ENCODE assay signal across 8 cellular contexts in genomic region chr2:201258666-201258999, GRCh38. TPM values are rescaled to one million over a fixed set of nuclear protein-coding genes. Genes with fewer than 3 reads are reported as not detected.
A peak's percentile ranks its signal among the peaks of the same experiment; 100 is the strongest.
DNase-seq lines count a peak whose midpoint lies in the region; ATAC-seq, FAIRE-seq and TF ChIP-seq lines count a peak whose summit lies in the region.

No MANE protein-coding gene starts in this region.

- peak overlapping the region in 1 of 2 experiments; percentile 81 for H3K4ac ChIP-seq in mesenchymal stem cell (ENCODE audit: low read depth in 1 of 2, low read length in 2 of 2)

- ATAC-seq in HG03354 (IDR thresholded peaks at IDR 0.05; ENCODE audit: poor library complexity, severe bottlenecking, unreplicated experiment) (peak; percentile 23), K562 (no peak), GM21723 (IDR thresholded peaks at IDR 0.05; ENCODE audit: unreplicated experiment) (no peak)

- peaks cover 56% of the 10 kb centered on the region for H3K79me2 ChIP-seq in K562 (ENCODE audit: control insufficient read depth, insufficient read depth, low read length)

- no peaks in the 10 kb centered on the region for H3K9me3 ChIP-seq in K562 (replicated peaks; ENCODE audit: control insufficient read depth, insufficient read depth, low read depth, low read length)
- no peaks in the 10 kb centered on the region for H3K9me3 ChIP-seq in mesenchymal stem cell (ENCODE audit: control insufficient read depth, low read length)

- H3K14ac ChIP-seq in mesenchymal stem cell (ENCODE audit: low read length in 2 of 2): no peak overlapping the region

- H2BK5ac ChIP-seq in mesenchymal stem cell (ENCODE audit: low read depth, low read length, poor library complexity, severe bottlenecking): peak overlapping the region; percentile 92

- H3K9ac ChIP-seq in K562 (ENCODE audit: insufficient read depth in 1 of 2, low read depth in 2 of 2, low read length in 2 of 2) (peak overlapping the region; percentile 86 to 90; a peak in 3 of 4 replicates), mesenchymal stem cell (ENCODE audit: low read length) (peak overlapping the region; percentile 93)

- H3K4me1 ChIP-seq in K562 (replicated peaks in 1 of 2; ENCODE audit: control insufficient read depth in 2 of 2, insufficient read depth in 2 of 2, low read length in 2 of 2) (peaks cover 27 to 46% of the 10 kb centered on the region in 2 experiments), mesenchymal stem cell (ENCODE audit: control insufficient read depth, insufficient read depth, low read depth, low read length) (peaks cover 19% of the 10 kb centered on the region)

- no peak overlapping the region for H2BK12ac ChIP-seq in mesenchymal stem cell (ENCODE audit: low read length in 2 of 2)

- H2AFZ ChIP-seq in K562 (ENCODE audit: low read depth, low read length): peak overlapping the region; percentile 94
- H2AFZ ChIP-seq in mesenchymal stem cell (ENCODE audit: low read depth, low read length): no peak overlapping the region

- no peaks in the 10 kb centered on the region for H3K36me3 ChIP-seq in K562 (ENCODE audit: control insufficient read depth, insufficient read depth, low read length)
- H3K36me3 ChIP-seq in mesenchymal stem cell (ENCODE audit: control insufficient read depth in 1 of 2, insufficient read depth in 2 of 2, low read depth in 1 of 2, low read length in 2 of 2): no peaks in the 10 kb centered on the region

- no peaks in the 10 kb centered on the region for H3K27me3 ChIP-seq in K562 (ENCODE audit: control insufficient read depth in 2 of 2, insufficient read depth in 2 of 2, low read length in 2 of 2)
- no peaks in the 10 kb centered on the region for H3K27me3 ChIP-seq in mesenchymal stem cell (ENCODE audit: control insufficient read depth in 1 of 2, insufficient read depth in 1 of 2, low read length in 2 of 2)

- intact Hi-C loops in K562 (cut with micrococcal nuclease): loop anchor here (1.0 kb wide), 1 partner anchor 22 kb away; no protein-coding TSS in a partner anchor

- no peaks in the 10 kb centered on the region for H3K9me1 ChIP-seq in K562 (ENCODE audit: control insufficient read depth, insufficient read depth, low read length)

- H4K8ac ChIP-seq in mesenchymal stem cell (ENCODE audit: low read length): peak overlapping the region; percentile 33

- H4K20me1 ChIP-seq in K562 (replicated peaks; ENCODE audit: control insufficient read depth, insufficient read depth, low read length): no peaks in the 10 kb centered on the region

- no peak for FAIRE-seq in K562 (lab: Jason Lieb, UNC)

- 0% methylated on average over 4 of the region's 8 CpGs for WGBS in K562 (ENCODE audit: insufficient coverage, low coverage, missing lambda C conversion rate)
- WGBS in mesenchymal stem cell: 0% methylated on average over 1 of the region's 8 CpGs

- H3K23ac ChIP-seq in mesenchymal stem cell (ENCODE audit: low read length in 2 of 2): no peak overlapping the region

- H2BK15ac ChIP-seq in mesenchymal stem cell (ENCODE audit: low read depth, poor library complexity, severe bottlenecking): peak overlapping the region; percentile 77

- H4K91ac ChIP-seq in mesenchymal stem cell (ENCODE audit: low read length): no peak overlapping the region

- no peak for TF ChIP-seq RAD21 in K562 (CRISPR knock-in tag; conservative IDR thresholded peaks at IDR 0.05 in 1 of 2, IDR thresholded peaks at IDR 0.05 in 1 of 2)

- peak; percentile 25; the same call in 1 of the 2 replicates for TF ChIP-seq EP300 in K562 (IDR thresholded peaks at IDR 0.05; ENCODE audit: low read length)

- peak overlapping the region; percentile 65 for H2BK120ac ChIP-seq in mesenchymal stem cell (ENCODE audit: low read depth, low read length)

- in situ Hi-C loops in K562 (cut with MboI) (no loop called here), ACHN (cut with HindIII; ENCODE audit: low pct_ligation_motif_present, low pct_unique_long_range_greater_than_20kb, low sequenced_read_pairs) (no loop called here)

- CTCF ChIA-PET in K562 (lab: Yijun Ruan, JAX; ENCODE audit: low intra/inter-chr PET ratio): interaction anchor here (0.6 kb wide), 1 partner anchor 1088 kb away, joined by 4 read pairs; no protein-coding TSS in a partner anchor

- H3K27ac ChIP-seq in K562 (ENCODE audit: extremely low read depth, low read depth, low read length) (peak overlapping the region; percentile 98), mesenchymal stem cell (ENCODE audit: low read length, poor library complexity, severe bottlenecking) (peak overlapping the region; percentile 98)

- TF ChIP-seq CTCF in GM12865 (IDR thresholded peaks at IDR 0.05; ENCODE audit: insufficient read depth, low read depth, low read length, missing control alignments) (no peak), K562 (IDR thresholded peaks at IDR 0.05 in 2 of 3, conservative IDR thresholded peaks at IDR 0.05 in 1 of 3; ENCODE audit: insufficient read depth in 2 of 3, low read depth in 1 of 3, low read length in 3 of 3) (peak in 1 of 3 experiments; percentile 30; a peak in 2 of 6 replicates)

- no TSS peak for BruUV-seq in K562 (replicated peaks; lab: Mats Ljungman, UMichigan)

- peak overlapping the region; percentile 56 to 92 for H3K18ac ChIP-seq in mesenchymal stem cell (ENCODE audit: low read depth in 1 of 2, low read length in 2 of 2)

- no peak for DNase-seq in GM12865 (ENCODE audit: low read depth)
- DNase-seq in K562 (ENCODE audit: extremely low read depth in 1 of 4, low spot score in 3 of 4): no peak
- no peak for DNase-seq in mesenchymal stem cell
- no peak for DNase-seq in H4 (ENCODE audit: low spot score)
- no peak for DNase-seq in NCI-H1436 treated with DMSO at 0.1 percent for 48 hours (lab: John Stamatoyannopoulos, UW)
- no peak for DNase-seq in ACHN

- peaks cover 14% of the 10 kb centered on the region for H3K79me1 ChIP-seq in mesenchymal stem cell (replicated peaks; ENCODE audit: low read length, poor library complexity, severe bottlenecking)

- peak overlapping the region; percentile 69 for H3K4me3 ChIP-seq in GM12865 (ENCODE audit: low read depth, low read length)
- peak overlapping the region; percentile 50 for H3K4me3 ChIP-seq in K562
- peak overlapping the region; percentile 57 to 89 for H3K4me3 ChIP-seq in mesenchymal stem cell (ENCODE audit: insufficient read depth in 1 of 2, low read depth in 1 of 2, low read length in 2 of 2)

- POLR2A ChIA-PET in K562 (lab: Yijun Ruan, JAX): no interaction called here

- H2AK5ac ChIP-seq in mesenchymal stem cell (ENCODE audit: low read length, severe bottlenecking): peak overlapping the region; percentile 24

- no peak for TF ChIP-seq POLR2A in K562 (conservative IDR thresholded peaks at IDR 0.05)

- peak overlapping the region; percentile 88 for H3K4me2 ChIP-seq in K562 (ENCODE audit: insufficient read depth, low read length)
- peak overlapping the region; percentile 60 for H3K4me2 ChIP-seq in mesenchymal stem cell (ENCODE audit: low read length, poor library complexity, severe bottlenecking)

TF ChIP-seq in K562, 482 proteins besides CTCF, POLR2A, EP300 and RAD21 (continues in another document):
- TF ChIP-seq, protein P1, sequence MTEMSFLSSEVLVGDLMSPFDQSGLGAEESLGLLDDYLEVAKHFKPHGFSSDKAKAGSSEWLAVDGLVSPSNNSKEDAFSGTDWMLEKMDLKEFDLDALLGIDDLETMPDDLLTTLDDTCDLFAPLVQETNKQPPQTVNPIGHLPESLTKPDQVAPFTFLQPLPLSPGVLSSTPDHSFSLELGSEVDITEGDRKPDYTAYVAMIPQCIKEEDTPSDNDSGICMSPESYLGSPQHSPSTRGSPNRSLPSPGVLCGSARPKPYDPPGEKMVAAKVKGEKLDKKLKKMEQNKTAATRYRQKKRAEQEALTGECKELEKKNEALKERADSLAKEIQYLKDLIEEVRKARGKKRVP (CRISPR knock-in tag; IDR thresholded peaks at IDR 0.05): no peak
- TF ChIP-seq ZNF395 (CRISPR knock-in tag; IDR thresholded peaks at IDR 0.05) (no peak), CBFA2T3 (IDR thresholded peaks at IDR 0.05) (no peak), SMARCA4 (IDR thresholded peaks at IDR 0.05) (0 out of 2 replicates have a peak, but pooled peaks have one; percentile 38), CBX8 (IDR thresholded peaks at IDR 0.05; ENCODE audit: borderline replicate concordance, extremely low read depth, low read depth, low read length, poor library complexity, severe bottlenecking) (no peak)

RNA-seq across cellular contexts. Expression of gene CASP8, which starts 1.7 kb away (rescaled TPM):
- total RNA-seq in K562 (2011; cell fraction: chromatin; rRNA removed; ENCODE audit: low replicate concordance): 15.2 and 30.8 TPM in 2 replicates
- 10.2 and 12.5 TPM in 2 replicates for total RNA-seq in K562 (2011; cell fraction: nucleolus; rRNA removed)
- 12.8 and 16.9 TPM in 2 replicates for total RNA-seq in K562 (2011; cell fraction: nucleoplasm; rRNA removed)
- total RNA-seq in K562 (2014; rRNA removed) (20.9 and 23.2 TPM in 2 replicates), K562 (2014; rRNA removed; fragmentation: Illumina TruSeq; extraction: Trizol) (27.7 and 32.8 TPM in 2 replicates), K562 (2015; rRNA removed; fragmentation: Illumina TruSeq; extraction: Trizol) (27.7 and 31.4 TPM in 2 replicates), K562 (2021) (17.9 and 21.6 TPM in 2 replicates)
- polyA plus RNA-seq in K562 (2011; rRNA removed) (15.1 and 16.6 TPM in 2 replicates), K562 (2014; fragmentation: Illumina TruSeq; extraction: Trizol) (20.7 and 24.8 TPM in 2 replicates), K562 (2014; fragmentation: Nextera tagmentation; extraction: Ambion mirVana) (10 to 100 TPM; 10.2 to 19.3 TPM), K562 (2014; rRNA removed) (15.5 and 19.4 TPM in 2 replicates)
- 7.0 and 11.9 TPM in 2 replicates for polyA plus RNA-seq in K562 (2011; cell fraction: cytosol; rRNA removed)
- polyA plus RNA-seq in K562 (2011; cell fraction: nucleus; rRNA removed): 19.5 and 20.9 TPM in 2 replicates
- 15.1 and 20.9 TPM in 2 replicates for polyA plus RNA-seq in K562 (2012)
- polyA minus RNA-seq in K562 (2011; rRNA and poly(A)+ RNA removed): 22.1 and 23.8 TPM in 2 replicates
- 7.6 and 10.8 TPM in 2 replicates for polyA minus RNA-seq in K562 (2011; cell fraction: cytosol; rRNA and poly(A)+ RNA removed)
- 9.6 and 14.7 TPM in 2 replicates for polyA minus RNA-seq in K562 (2011; cell fraction: nucleus; rRNA and poly(A)+ RNA removed)
- 12.5 TPM for polyA plus RNA-seq in mesenchymal stem cell (2013, experiment 1 of 2)
- 10.6 TPM for polyA plus RNA-seq in mesenchymal stem cell (2013, experiment 2 of 2)
- total RNA-seq in H4 (2014; rRNA removed; shearing (Covaris generic)): 24.2 and 27.2 TPM in 2 replicates
